Comparison of ENCODE assay signal across 8 cellular contexts in the genomic region with DNA sequence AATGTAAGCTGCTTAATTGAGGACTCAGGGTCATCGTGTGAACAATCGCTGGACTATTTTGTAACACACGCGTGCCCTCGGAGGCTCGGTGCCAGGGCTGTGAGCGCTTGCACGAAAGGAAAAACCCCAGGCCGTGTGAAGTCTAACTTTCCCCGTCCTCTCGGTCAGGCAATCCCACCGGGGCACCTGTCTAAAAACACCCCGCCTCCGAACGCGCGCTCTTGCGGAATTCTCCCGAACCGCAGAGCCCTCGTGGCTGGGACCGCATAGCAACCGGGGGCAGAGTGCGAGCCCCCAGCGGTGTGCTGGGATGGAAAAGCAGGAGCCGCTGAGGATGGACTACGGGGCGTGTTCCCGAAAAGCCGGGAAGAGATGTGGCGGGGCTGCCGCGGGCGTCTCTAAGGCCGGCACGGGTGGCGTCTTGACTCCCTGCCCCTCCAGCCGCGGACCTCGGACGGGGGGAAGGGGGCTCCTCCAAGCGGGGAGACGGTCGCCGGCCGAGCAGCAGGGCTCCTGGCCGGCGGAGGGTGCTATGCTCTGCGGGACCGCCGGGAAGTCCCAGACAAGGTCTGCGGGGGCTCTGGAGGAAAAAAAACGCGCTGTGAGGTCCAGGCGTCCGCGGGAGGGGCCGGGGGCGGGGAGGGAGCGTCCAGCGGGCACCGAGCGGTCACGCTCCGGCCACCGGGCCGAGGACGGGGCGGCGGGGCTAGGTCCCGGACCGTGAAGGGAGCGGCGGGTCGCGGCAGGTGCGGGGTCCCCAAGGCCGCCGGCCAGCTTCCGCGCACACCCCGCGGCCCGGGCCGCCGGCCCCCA. TPM values are rescaled to one million over a fixed set of nuclear protein-coding genes. Genes with fewer than 3 reads are reported as not detected.
A peak's percentile ranks its signal among the peaks of the same experiment; 100 is the strongest.
DNase-seq lines count a peak whose midpoint lies in the region; ATAC-seq, FAIRE-seq and TF ChIP-seq lines count a peak whose summit lies in the region.

No MANE protein-coding gene starts in this region.

- TF ChIP-seq CTCF in AG04450 (IDR thresholded peaks at IDR 0.05; ENCODE audit: low read depth, low read length) (peak; percentile 27), gastroesophageal sphincter (IDR thresholded peaks at IDR 0.05) (peak in 3 of 4 experiments; percentile 17 to 51 (median 39)), osteoblast (IDR thresholded peaks at IDR 0.05; ENCODE audit: extremely low read depth, low read depth, low read length) (no peak)

- peaks cover 46% of the 10 kb centered on the region for H3K79me2 ChIP-seq in osteoblast (ENCODE audit: insufficient read depth, low read length)

- peak overlapping the region; percentile 85 for H3K4me2 ChIP-seq in osteoblast (ENCODE audit: insufficient read depth, low read length)

- DNase-seq in AG04450 (ENCODE audit: low read depth, low spot score) (no peak), RCC 7860 (ENCODE audit: low spot score) (peak; percentile 28), activated gamma-delta T cell treated with Interleukin-2 at 50 U/mL for 16 hours (peak; percentile 46), osteoblast (ENCODE audit: insufficient read length, low spot score, missing footprints) (peak; percentile 82), ureter (ENCODE audit: low spot score) (peak; percentile 65)

- no peaks in the 10 kb centered on the region for H4K20me1 ChIP-seq in osteoblast (ENCODE audit: insufficient read depth, low read length)

- H3K4me1 ChIP-seq in gastroesophageal sphincter, result peaks cover 0 to 17% (median 5%) of the 10 kb centered on the region in 3 donors
- H3K4me1 ChIP-seq in osteoblast (ENCODE audit: insufficient read depth, low read length), result peaks cover 5% of the 10 kb centered on the region

- WGBS in gastroesophageal sphincter (ENCODE audit: low coverage in 1 of 2), 2 donors, result 0 to 8% methylated on average over 6 of the region's 86 CpGs

- H3K27ac ChIP-seq in AG04450 (ENCODE audit: low read depth, low read length) (peak overlapping the region; percentile 100), gastroesophageal sphincter (peak overlapping the region; percentile 90 to 100 (median 98)), osteoblast (ENCODE audit: low read depth, low read length) (peak overlapping the region; percentile 99)

- no peak for TF ChIP-seq EP300 in gastroesophageal sphincter (IDR thresholded peaks at IDR 0.05)

- H3K9me3 ChIP-seq in AG04450 (ENCODE audit: control insufficient read depth, insufficient read depth, low read length) (no peaks in the 10 kb centered on the region; the same call in 1 of the 2 replicates), gastroesophageal sphincter (no peaks in the 10 kb centered on the region), osteoblast (ENCODE audit: low read depth, low read length) (no peaks in the 10 kb centered on the region)

- POLR2A ChIA-PET in AG04450 (lab: Yijun Ruan, JAX), result interaction anchor here (0.9 to 1.8 kb wide), 3 partner anchors 30 to 108 kb away, joined by 3 to 6 read pairs (median 6); no protein-coding TSS in a partner anchor

- peak; percentile 25 for ATAC-seq in GM18502 (IDR thresholded peaks at IDR 0.05; ENCODE audit: poor library complexity, unreplicated experiment)
- ATAC-seq in HG03066 (IDR thresholded peaks at IDR 0.05; ENCODE audit: low read depth, unreplicated experiment), result peak; percentile 18
- peak; percentile 33 for ATAC-seq in gastroesophageal sphincter

- H2AFZ ChIP-seq in osteoblast (ENCODE audit: low read length), result no peak overlapping the region

- H3K27me3 ChIP-seq in AG04450 (ENCODE audit: control insufficient read depth, insufficient read depth, low read length) (no peaks in the 10 kb centered on the region), gastroesophageal sphincter (no peaks in the 10 kb centered on the region), osteoblast (ENCODE audit: insufficient read depth, low read length) (no peaks in the 10 kb centered on the region)

- H3K4me3 ChIP-seq in AG04450 (ENCODE audit: low read depth, low read length) (peak overlapping the region; percentile 74), gastroesophageal sphincter (peak overlapping the region; percentile 67 to 99), osteoblast (ENCODE audit: insufficient read depth, low read length) (peak overlapping the region; percentile 80)

- no peak for TF ChIP-seq POLR2A in gastroesophageal sphincter (IDR thresholded peaks at IDR 0.05)

- H3K36me3 ChIP-seq in gastroesophageal sphincter (no peaks in the 10 kb centered on the region), osteoblast (ENCODE audit: insufficient read depth, low read length) (peaks cover 8% of the 10 kb centered on the region)

- no peak for FAIRE-seq in RCC 7860 (lab: Jason Lieb, UNC)

- CTCF ChIA-PET in AG04450 (lab: Charles Lee), result interaction anchor here (0.9 to 1.3 kb wide), 3 partner anchors 15 to 108 kb away, joined by 3 read pairs; no protein-coding TSS in a partner anchor

RNA-seq across cellular contexts. Expression of a gene that starts 0.9 kb away (rescaled TPM):
- polyA plus RNA-seq in AG04450 (2011; rRNA removed), result 13.4 and 14.0 TPM in 2 replicates
- 26.4 and 36.3 TPM in 2 replicates for polyA minus RNA-seq in AG04450 (2011; rRNA and poly(A)+ RNA removed)
- total RNA-seq in gastroesophageal sphincter, result 10 to 100 TPM in 2 of 4 donors, 1 to 10 TPM in 2; 6.6 to 14.1 (median 9.4) TPM
- 12.7 and 13.8 TPM in 2 replicates for total RNA-seq in osteoblast
- 24.5 TPM for total RNA-seq in ureter

RNA-seq across cellular contexts. Expression of a gene that starts 55.4 kb away (rescaled TPM):
- polyA plus RNA-seq in AG04450 (2011; rRNA removed), result 25.3 and 25.4 TPM in 2 replicates
- polyA minus RNA-seq in AG04450 (2011; rRNA and poly(A)+ RNA removed), result 68.6 and 87.4 TPM in 2 replicates
- 10 to 100 TPM; 15.6 to 38.9 (median 18.7) TPM for total RNA-seq in gastroesophageal sphincter
- total RNA-seq in osteoblast, result 33.9 and 40.9 TPM in 2 replicates
- 66.4 TPM for total RNA-seq in ureter
